Comparison of ENCODE assay signal across 12 cellular contexts in genomic region chr21:44966135-44967081, GRCh38. TPM values are rescaled to one million over a fixed set of nuclear protein-coding genes. Genes with fewer than 3 reads are reported as not detected.
A peak's percentile ranks its signal among the peaks of the same experiment; 100 is the strongest.
DNase-seq lines count a peak whose midpoint lies in the region; ATAC-seq and TF ChIP-seq lines count a peak whose summit lies in the region.
"Had no signal": no experiment of that assay in that cellular context is flagged by ENCODE, and none has a peak within 500 bp of the region (broad histone marks: within the 10 kb centered on the region; RNA-seq: fewer than 3 reads in every experiment).

No MANE protein-coding gene starts in this region.

- peak overlapping the region; percentile 63; the same call in 1 of the 2 replicates for H3K27ac Mint-ChIP-seq in GM23338

- H3K36me3 Mint-ChIP-seq in GM23338 (ENCODE audit: low read depth): peaks cover 43% of the 10 kb centered on the region

- H3K4me1 ChIP-seq in GM23338 (ENCODE audit: insufficient read depth) (no peaks in the 10 kb centered on the region), heart right ventricle (peaks cover 6 to 73% (median 51%) of the 10 kb centered on the region in 9 donors), psoas muscle (peaks cover 17% of the 10 kb centered on the region)
- H3K4me1 ChIP-seq: testis had no signal

- TF ChIP-seq CTCF in GM23338 (conservative IDR thresholded peaks at IDR 0.05; ENCODE audit: low read depth in 2 of 2): no peak
- TF ChIP-seq CTCF in heart right ventricle (IDR thresholded peaks at IDR 0.05): no peak
- no peak for TF ChIP-seq CTCF in psoas muscle (IDR thresholded peaks at IDR 0.05)

- no peak overlapping the region for H3K4me2 ChIP-seq in GM23338
- H3K4me2 ChIP-seq: PC-9 had no signal

- 48 to 54% methylated on average over 30 of the region's 30 CpGs for WGBS in heart right ventricle, 2 donors
- 71 to 74% (median 73%) methylated on average over 27 to 30 of the region's 30 CpGs for WGBS in psoas muscle, 3 donors

- intact Hi-C loops in heart right ventricle (cut with DNase I) (no loop called here), psoas muscle (cut with DNase I) (no loop called here)

- H3K9me3 Mint-ChIP-seq in GM23338: no peaks in the 10 kb centered on the region
- H3K9me3 Mint-ChIP-seq: CD8-positive, alpha-beta memory T cell had no signal

- no peak overlapping the region for H2AFZ ChIP-seq in GM23338
- H2AFZ ChIP-seq: PC-9 had no signal

- no peak for DNase-seq in GM23338 (ENCODE audit: low spot score)
- DNase-seq in SK-N-MC (ENCODE audit: low read depth, low spot score): no peak
- peak in 1 of 2 donors; percentile 78 for DNase-seq in heart right ventricle
- peak; percentile 63 to 77 for DNase-seq in psoas muscle
- no peak for DNase-seq in NCI-H2196 (lab: John Stamatoyannopoulos, UW; ENCODE audit: unreplicated experiment)
- DNase-seq in H4 (ENCODE audit: low spot score): no peak
- no peak for DNase-seq in activated gamma-delta T cell (lab: John Stamatoyannopoulos, UW)
- DNase-seq: CD8-positive, alpha-beta memory T cell; mesendoderm; PC-9; testis had no signal

- H3K4me3 ChIP-seq in GM23338: no peak overlapping the region
- peak overlapping the region; percentile 52 for H3K4me3 ChIP-seq in SK-N-MC
- no peak overlapping the region for H3K4me3 ChIP-seq in heart right ventricle
- no peak overlapping the region for H3K4me3 ChIP-seq in psoas muscle
- H3K4me3 ChIP-seq: PC-9, testis had no signal

- H3K36me3 ChIP-seq in GM23338 (ENCODE audit: insufficient read depth): peaks cover 13% of the 10 kb centered on the region; the same call in 1 of the 2 replicates
- peaks cover 73% of the 10 kb centered on the region for H3K36me3 ChIP-seq in SK-N-MC (ENCODE audit: insufficient read depth, low read length)
- peaks cover 0 to 33% (median 0%) of the 10 kb centered on the region in 9 donors for H3K36me3 ChIP-seq in heart right ventricle
- H3K36me3 ChIP-seq in psoas muscle (ENCODE audit: insufficient read depth in 1 of 2, low read depth in 1 of 2): peaks cover 0 to 18% of the 10 kb centered on the region in 2 donors

- ATAC-seq in GM23338 (no peak), heart right ventricle (peak; percentile 32 to 72 (median 64)), psoas muscle (peak in 1 of 4 donors; percentile 32), GM18867 (IDR thresholded peaks at IDR 0.05; ENCODE audit: unreplicated experiment) (no peak)

- no peaks in the 10 kb centered on the region for H3K27me3 ChIP-seq in GM23338 (ENCODE audit: insufficient read depth)
- no peaks in the 10 kb centered on the region for H3K27me3 ChIP-seq in heart right ventricle
- H3K27me3 ChIP-seq in psoas muscle (ENCODE audit: insufficient read depth in 3 of 3, low read length in 2 of 3): no peaks in the 10 kb centered on the region
- H3K27me3 ChIP-seq: testis had no signal

- no peaks in the 10 kb centered on the region for H3K9me2 ChIP-seq in GM23338 (ENCODE audit: insufficient read depth)

- H3K9me3 ChIP-seq in SK-N-MC (ENCODE audit: low read depth, low read length) (no peaks in the 10 kb centered on the region), heart right ventricle (no peaks in the 10 kb centered on the region), psoas muscle (no peaks in the 10 kb centered on the region)
- H3K9me3 ChIP-seq: testis had no signal

- no peak overlapping the region for H3K9ac ChIP-seq in SK-N-MC (ENCODE audit: insufficient read length)

- H3K79me2 ChIP-seq in GM23338 (replicated peaks; ENCODE audit: insufficient read depth): peaks cover 42% of the 10 kb centered on the region

- no peaks in the 10 kb centered on the region for H3F3A ChIP-seq in GM23338 (replicated peaks; ENCODE audit: low read depth)

- H3K4me1 Mint-ChIP-seq in GM23338: peaks cover 17% of the 10 kb centered on the region

- H3K4me3 Mint-ChIP-seq in GM23338: no peak overlapping the region

- no peak overlapping the region for H3K27ac ChIP-seq in GM23338 (ENCODE audit: low read depth)
- peak overlapping the region; percentile 74 for H3K27ac ChIP-seq in SK-N-MC
- peak overlapping the region in 9 of 10 donors; percentile 23 to 84 (median 65) for H3K27ac ChIP-seq in heart right ventricle
- H3K27ac ChIP-seq in psoas muscle: no peak overlapping the region
- H3K27ac ChIP-seq: PC-9, testis had no signal

- peaks cover 30% of the 10 kb centered on the region for H4K20me1 ChIP-seq in GM23338 (replicated peaks; ENCODE audit: insufficient read depth)

- H3K27me3 Mint-ChIP-seq in GM23338 (ENCODE audit: insufficient read depth, low read depth, poor library complexity): peaks cover 2% of the 10 kb centered on the region
- H3K27me3 Mint-ChIP-seq: CD8-positive, alpha-beta memory T cell had no signal

TF ChIP-seq in GM23338, 12 proteins besides CTCF, POLR2A, EP300 and RAD21 (continues in another document):
- TF ChIP-seq CREB1 (CRISPR knock-in tag; IDR thresholded peaks at IDR 0.05; ENCODE audit: low read depth) (no peak), EZH2phosphoT487 (IDR thresholded peaks at IDR 0.05; ENCODE audit: unreplicated experiment) (no peak), STAT1 (IDR thresholded peaks at IDR 0.05; ENCODE audit: unreplicated experiment) (no peak), ZNF114 (CRISPR knock-in tag; IDR thresholded peaks at IDR 0.05) (no peak), ZNF331 (CRISPR knock-in tag; IDR thresholded peaks at IDR 0.05; ENCODE audit: low read depth) (no peak), EZH2 (IDR thresholded peaks at IDR 0.05; ENCODE audit: low read depth, unreplicated experiment) (no peak), REST (IDR thresholded peaks at IDR 0.05; ENCODE audit: unreplicated experiment) (no peak), POLR2AphosphoS5 (IDR thresholded peaks at IDR 0.05; ENCODE audit: low read depth) (no peak), NANOG (IDR thresholded peaks at IDR 0.05; ENCODE audit: borderline replicate concordance) (no peak), ETS1 (IDR thresholded peaks at IDR 0.05) (no peak), JUNB (IDR thresholded peaks at IDR 0.05; ENCODE audit: unreplicated experiment) (no peak)

RNA-seq across cellular contexts. Expression of gene SLX9, which starts 26.6 kb away (rescaled TPM):
- 36.3 and 41.5 TPM in 2 replicates for total RNA-seq in GM23338 (2014; rRNA removed; shearing (Covaris generic))
- 46.9 and 48.0 TPM in 2 replicates for polyA plus RNA-seq in GM23338 (2016; fragmentation: Nextera tagmentation; extraction: Ambion mirVana)
- total RNA-seq in heart right ventricle: 10 to 100 TPM; 42.4 to 67.2 (median 52.6) TPM
- polyA plus RNA-seq in heart right ventricle: 10 to 100 TPM; 68.1 to 83.6 TPM
- 10 to 100 TPM; 26.3 to 58.0 (median 32.5) TPM for total RNA-seq in psoas muscle
- 10 to 100 TPM; 20.2 to 69.2 (median 26.7) TPM for polyA plus RNA-seq in psoas muscle
- 14.9 and 21.7 TPM in 2 replicates for total RNA-seq in H4 (2014; rRNA removed; shearing (Covaris generic))

RNA-seq across cellular contexts. Expression of gene ITGB2, which starts 45.7 kb away (rescaled TPM):
- total RNA-seq in GM23338 (2014; rRNA removed; shearing (Covaris generic)): 0.63 TPM in 1 of 2 replicates, not detected in the other
- polyA plus RNA-seq in GM23338 (2016; fragmentation: Nextera tagmentation; extraction: Ambion mirVana): 0.40 and 0.44 TPM in 2 replicates
- total RNA-seq in heart right ventricle: 100 to 1,000 TPM in 1 of 10 donors, 10 to 100 TPM in 5, 1 to 10 TPM in 4; 5.1 to 151 (median 10.3) TPM
- polyA plus RNA-seq in heart right ventricle: 10 to 100 TPM; 12.4 to 12.7 TPM
- 10 to 100 TPM in 3 of 4 donors, 1 to 10 TPM in 1; 8.3 to 11.7 (median 11.0) TPM for total RNA-seq in psoas muscle
- polyA plus RNA-seq in psoas muscle: 1 to 10 TPM; 2.5 to 4.6 (median 2.7) TPM
- 0.91 and 1.9 TPM in 2 replicates for total RNA-seq in H4 (2014; rRNA removed; shearing (Covaris generic))

Comparison
In these comparisons a context has a peak if more than half of its experiments do, and no peak if none do; other contexts are left out.
1. ATAC-seq: peak in heart right ventricle (8 of 8); none in GM23338 (single experiment) and GM18867 (single experiment).
2. DNase-seq: peak in psoas muscle (2 of 2); none in GM23338 (single experiment), SK-N-MC (single experiment), NCI-H2196 (single experiment), H4 (single experiment) and activated gamma-delta T cell (single experiment).
3. H3K27ac ChIP-seq: peak in SK-N-MC (single experiment) and heart right ventricle (9 of 10); none in GM23338 (single experiment) and psoas muscle (single experiment).